In genomic region chr2:58156780-58157179, GRCh38 we compare ENCODE assay signal across 26 cellular contexts.
DNase-seq lines count a peak whose midpoint lies in the region; ATAC-seq, FAIRE-seq and TF ChIP-seq lines count a peak whose summit lies in the region.
"Had no signal": no experiment of that assay in that cellular context is flagged by ENCODE, and none has a peak within 500 bp of the region (broad histone marks: within the 10 kb centered on the region; RNA-seq: fewer than 3 reads in every experiment).

No MANE protein-coding gene starts in this region.

- H3K4me1 Mint-ChIP-seq in CD4-positive, alpha-beta memory T cell, result peaks cover 0 to 1% (median 0%) of the 10 kb centered on the region in 4 donors
- H3K4me1 Mint-ChIP-seq: activated T-helper 17 cell treated with anti-CD3 and anti-CD28 coated beads, Interleukin-2, amount 50 U/mL, for 72 hours had no signal

- H3K4me2 ChIP-seq in osteoblast (ENCODE audit: insufficient read depth, low read length), result no peak overlapping the region

- H3K27me3 Mint-ChIP-seq in CD4-positive, alpha-beta memory T cell, result no peaks in the 10 kb centered on the region
- H3K27me3 Mint-ChIP-seq: activated naive CD8-positive, alpha-beta T cell; activated T-helper 17 cell treated with anti-CD3 and anti-CD28 coated beads, Interleukin-2, amount 50 U/mL, for 72 hours; CD8-positive, alpha-beta memory T cell had no signal

- no peak overlapping the region for H3K4me3 ChIP-seq in AG10803 (ENCODE audit: low read length)
- no peak overlapping the region for H3K4me3 ChIP-seq in osteoblast (ENCODE audit: insufficient read depth, low read length)
- H3K4me3 ChIP-seq in CD4-positive, alpha-beta memory T cell (ENCODE audit: low read length in 2 of 2), result no peak overlapping the region
- H3K4me3 ChIP-seq: coronary artery, esophagus squamous epithelium, pancreas, stomach, transverse colon had no signal

- no peaks in the 10 kb centered on the region for H4K20me1 ChIP-seq in osteoblast (ENCODE audit: insufficient read depth, low read length)

- DNase-seq in AG10803 (ENCODE audit: low read depth) (peak; percentile 90), HT1080 (ENCODE audit: low read depth) (peak; percentile 24), osteoblast (ENCODE audit: insufficient read length, low spot score, missing footprints) (peak; percentile 53), mucosa of gallbladder (ENCODE audit: low spot score) (no peak)
- DNase-seq in CD4-positive, alpha-beta memory T cell, result no peak
- DNase-seq: activated CD4-positive, alpha-beta T cell treated with anti-CD3 and anti-CD28 coated beads, Interleukin-2, amount 50 U/mL, for 4 hours; activated CD8-positive, alpha-beta memory T cell treated with anti-CD3 and anti-CD28 coated beads, Interleukin-2, amount 50 U/mL, for 4 hours; CD8-positive, alpha-beta memory T cell; esophagus squamous epithelium; GOT3; natural killer cell; NCI-H146; NCI-H524; pancreas; right cardiac atrium; stomach; T-helper 9 cell; transverse colon had no signal

- H3K4me1 ChIP-seq in osteoblast (ENCODE audit: insufficient read depth, low read length), result peaks cover 17% of the 10 kb centered on the region
- H3K4me1 ChIP-seq in CD4-positive, alpha-beta memory T cell (ENCODE audit: insufficient read depth, low read length), result no peaks in the 10 kb centered on the region
- H3K4me1 ChIP-seq: esophagus squamous epithelium, stomach, transverse colon had no signal

- peak overlapping the region; percentile 54 for H3K27ac ChIP-seq in osteoblast (ENCODE audit: low read depth, low read length)
- H3K27ac ChIP-seq in CD4-positive, alpha-beta memory T cell (ENCODE audit: low read depth, low read length), result no peak overlapping the region
- H3K27ac ChIP-seq: coronary artery, esophagus squamous epithelium, pancreas, RWPE1, stomach, transverse colon had no signal

- H3K36me3 ChIP-seq in osteoblast (ENCODE audit: insufficient read depth, low read length), result peaks cover 9% of the 10 kb centered on the region
- no peaks in the 10 kb centered on the region for H3K36me3 ChIP-seq in CD4-positive, alpha-beta memory T cell (ENCODE audit: insufficient read depth, low read length)

- H3K9me3 ChIP-seq in osteoblast (ENCODE audit: low read depth, low read length), result no peaks in the 10 kb centered on the region
- H3K9me3 ChIP-seq in CD4-positive, alpha-beta memory T cell (ENCODE audit: control insufficient read depth in 1 of 2, low read length in 2 of 2), result no peaks in the 10 kb centered on the region
- H3K9me3 ChIP-seq: esophagus squamous epithelium, pancreas, stomach, transverse colon had no signal

- peaks cover 4% of the 10 kb centered on the region for H3K79me2 ChIP-seq in osteoblast (ENCODE audit: insufficient read depth, low read length)

- peak; percentile 80 for FAIRE-seq in endometrium (lab: Jason Lieb, UNC)
- FAIRE-seq: pancreas had no signal

- POLR2A ChIA-PET in CD4-positive, alpha-beta memory T cell (lab: Charles Lee; ENCODE audit: partially characterized antibody), result no interaction called here

- ATAC-seq in HG02623 (IDR thresholded peaks at IDR 0.05; ENCODE audit: unreplicated experiment) (no peak), HG03342 (IDR thresholded peaks at IDR 0.05; ENCODE audit: unreplicated experiment) (no peak)
- ATAC-seq: activated T-helper 17 cell treated with anti-CD3 and anti-CD28 coated beads, Interleukin-2, amount 50 U/mL, for 72 hours; natural killer cell; pancreas; right cardiac atrium; WTC11 had no signal

- intact Hi-C loops in CD4-positive, alpha-beta memory T cell (cut with micrococcal nuclease), result no loop called here

- H3K36me3 Mint-ChIP-seq in CD4-positive, alpha-beta memory T cell, result peaks cover 59 to 74% of the 10 kb centered on the region in 2 donors

- no peak overlapping the region for H3K4me3 Mint-ChIP-seq in CD4-positive, alpha-beta memory T cell
- H3K4me3 Mint-ChIP-seq: activated naive CD8-positive, alpha-beta T cell; activated T-helper 17 cell treated with anti-CD3 and anti-CD28 coated beads, Interleukin-2, amount 50 U/mL, for 72 hours; CD8-positive, alpha-beta memory T cell; natural killer cell; WTC11 had no signal

- CTCF ChIA-PET in CD4-positive, alpha-beta memory T cell (lab: Charles Lee; ENCODE audit: partially characterized antibody), result no interaction called here

- H3K9me3 Mint-ChIP-seq in CD4-positive, alpha-beta memory T cell, result peaks cover 0 to 7% (median 0%) of the 10 kb centered on the region in 8 donors
- H3K9me3 Mint-ChIP-seq: activated T-helper 17 cell treated with anti-CD3 and anti-CD28 coated beads, Interleukin-2, amount 50 U/mL, for 72 hours; natural killer cell; WTC11 had no signal

- H3K27ac Mint-ChIP-seq in CD4-positive, alpha-beta memory T cell, result no peak overlapping the region
- H3K27ac Mint-ChIP-seq: activated naive CD8-positive, alpha-beta T cell; activated T-helper 17 cell treated with anti-CD3 and anti-CD28 coated beads, Interleukin-2, amount 50 U/mL, for 72 hours; natural killer cell; WTC11 had no signal

- no peaks in the 10 kb centered on the region for H3K27me3 ChIP-seq in osteoblast (ENCODE audit: insufficient read depth, low read length)
- H3K27me3 ChIP-seq in CD4-positive, alpha-beta memory T cell (ENCODE audit: insufficient read depth, low read length), result no peaks in the 10 kb centered on the region
- H3K27me3 ChIP-seq: esophagus squamous epithelium, pancreas, stomach, transverse colon had no signal

- H2AFZ ChIP-seq in osteoblast (ENCODE audit: low read length), result no peak overlapping the region

- TF ChIP-seq CTCF in AG10803 (conservative IDR thresholded peaks at IDR 0.05; ENCODE audit: low read length), result no peak
- TF ChIP-seq CTCF in osteoblast (IDR thresholded peaks at IDR 0.05; ENCODE audit: extremely low read depth, low read depth, low read length), result no peak

Comparison
In these comparisons a context has a peak if more than half of its experiments do, and no peak if none do; other contexts are left out.
1. DNase-seq: peak in AG10803 (single experiment), HT1080 (single experiment) and osteoblast (single experiment); none in CD4-positive, alpha-beta memory T cell (0 of 5) and mucosa of gallbladder (single experiment).